ENCODE assay signal across 21 cellular contexts in genomic region chr17:1951920-1952319, GRCh38.
"Had no signal": no experiment of that assay in that cellular context is flagged by ENCODE, and none has a peak within 500 bp of the region (broad histone marks: within the 10 kb centered on the region; RNA-seq: fewer than 3 reads in every experiment).

No MANE protein-coding gene starts in this region.

- H3K4me1 Mint-ChIP-seq: activated naive CD4-positive, alpha-beta T cell treated with anti-CD3 and anti-CD28 coated beads, Interleukin-2, amount 50 U/mL, for 24 hours; central memory CD8-positive, alpha-beta T cell; naive thymus-derived CD4-positive, alpha-beta T cell had no signal

- H3K4me1 ChIP-seq: ascending aorta, gastroesophageal sphincter, suprapubic skin, transverse colon, vagina had no signal

- H3K9me3 Mint-ChIP-seq: activated naive CD4-positive, alpha-beta T cell treated with anti-CD3 and anti-CD28 coated beads, Interleukin-2, amount 50 U/mL, for 24 hours; central memory CD8-positive, alpha-beta T cell; stimulated activated naive CD8-positive, alpha-beta T cell treated with anti-CD3 and anti-CD28 coated beads, Interleukin-15, Interleukin-2, amounts not matched to agents 100 ng/mL and 50 ng/mL, for 24 hours had no signal

- H3K9me3 ChIP-seq: ascending aorta, gastroesophageal sphincter, heart right ventricle, suprapubic skin, transverse colon, vagina had no signal

- DNase-seq: activated CD4-positive, alpha-beta T cell treated with anti-CD3 and anti-CD28 coated beads for 1 hour; activated CD4-positive, alpha-beta T cell treated with anti-CD3 and anti-CD28 coated beads, Interleukin-2, amount 50 U/mL, for 4 hours; activated gamma-delta T cell; heart right ventricle; mesendoderm; naive thymus-derived CD4-positive, alpha-beta T cell; posterior cingulate gyrus; stimulated activated CD4-positive, alpha-beta T cell treated with anti-CD3 and anti-CD28 coated beads, Interleukin-2, amount 100 ng/mL, for 24 hours; T-helper 2 cell; transverse colon had no signal

- ATAC-seq: esophagus mucosa; gastroesophageal sphincter; heart right ventricle; naive thymus-derived CD4-positive, alpha-beta T cell had no signal

- H3K27ac Mint-ChIP-seq: activated naive CD4-positive, alpha-beta T cell treated with anti-CD3 and anti-CD28 coated beads, Interleukin-2, amount 50 U/mL, for 24 hours; naive thymus-derived CD4-positive, alpha-beta T cell; stimulated activated naive CD8-positive, alpha-beta T cell treated with anti-CD3 and anti-CD28 coated beads, Interleukin-15, Interleukin-2, amounts not matched to agents 100 ng/mL and 50 ng/mL, for 24 hours had no signal

- H3K27me3 Mint-ChIP-seq: activated naive CD4-positive, alpha-beta T cell treated with anti-CD3 and anti-CD28 coated beads, Interleukin-2, amount 50 U/mL, for 24 hours; naive thymus-derived CD4-positive, alpha-beta T cell; stimulated activated naive CD8-positive, alpha-beta T cell treated with anti-CD3 and anti-CD28 coated beads, Interleukin-15, Interleukin-2, amounts not matched to agents 100 ng/mL and 50 ng/mL, for 24 hours had no signal

- H3K36me3 ChIP-seq: ascending aorta, gastroesophageal sphincter, heart right ventricle, suprapubic skin, transverse colon, vagina had no signal

- H3K4me3 ChIP-seq: ascending aorta, coronary artery, gastroesophageal sphincter, heart right ventricle, suprapubic skin, transverse colon, vagina had no signal

- H3K36me3 Mint-ChIP-seq: activated naive CD4-positive, alpha-beta T cell treated with anti-CD3 and anti-CD28 coated beads, Interleukin-2, amount 50 U/mL, for 24 hours; naive thymus-derived CD4-positive, alpha-beta T cell had no signal

- FAIRE-seq: endometrium had no signal

- H3K27ac ChIP-seq: ascending aorta, coronary artery, gastroesophageal sphincter, heart right ventricle, suprapubic skin, transverse colon, vagina, VCaP had no signal

- H3K27me3 ChIP-seq: ascending aorta, gastroesophageal sphincter, heart right ventricle, suprapubic skin, transverse colon, vagina had no signal

- H3K4me3 Mint-ChIP-seq: activated naive CD4-positive, alpha-beta T cell treated with anti-CD3 and anti-CD28 coated beads, Interleukin-2, amount 50 U/mL, for 24 hours; central memory CD8-positive, alpha-beta T cell; naive thymus-derived CD4-positive, alpha-beta T cell; stimulated activated naive CD8-positive, alpha-beta T cell treated with anti-CD3 and anti-CD28 coated beads, Interleukin-15, Interleukin-2, amounts not matched to agents 100 ng/mL and 50 ng/mL, for 24 hours had no signal
